1 cellular context compared by ENCODE assay signal in the genomic region with DNA sequence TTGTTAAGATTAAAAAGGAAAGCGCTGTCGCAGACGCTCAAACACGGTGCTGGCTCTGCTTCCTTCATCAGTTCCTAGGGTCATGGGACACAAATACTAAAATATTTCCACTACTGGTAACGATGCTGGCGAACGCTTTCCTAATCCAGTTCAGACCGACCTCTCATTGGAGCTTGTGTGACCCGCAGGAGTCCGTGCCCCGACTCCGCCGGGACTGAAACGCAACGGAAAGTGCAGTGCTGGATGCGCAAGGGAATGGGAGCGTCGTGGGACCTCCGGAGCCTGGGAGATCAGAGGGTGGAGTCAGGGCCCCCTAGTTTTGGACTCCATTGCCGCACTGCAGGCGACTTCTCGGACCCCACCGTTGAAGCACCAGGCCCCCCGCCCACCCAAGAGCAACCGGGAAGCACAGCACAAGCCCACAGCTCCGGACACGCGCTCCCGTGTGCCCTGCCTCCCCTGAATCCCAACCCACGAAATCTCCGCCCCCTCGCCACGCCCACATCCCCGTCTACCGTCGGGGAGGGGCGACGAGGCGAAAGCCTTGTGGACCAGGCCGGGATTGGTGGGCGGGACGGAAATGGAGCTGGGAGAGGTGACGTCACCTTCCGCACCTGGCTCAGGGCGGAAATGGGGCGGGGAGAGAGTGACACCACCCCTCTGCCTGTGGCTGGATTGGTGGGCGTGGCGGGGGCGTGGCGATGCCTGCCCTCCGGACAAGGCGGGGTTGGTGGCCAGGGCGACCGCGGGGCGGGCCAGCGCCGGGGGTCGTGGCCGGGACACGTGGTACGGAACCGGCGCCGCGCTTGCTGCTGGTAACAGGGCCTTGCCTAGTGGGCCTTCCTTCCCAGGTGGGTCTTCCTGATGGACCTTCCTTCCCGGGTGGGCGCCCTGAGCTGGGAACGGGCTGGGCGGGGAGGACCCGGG.
TF ChIP-seq lines count a peak whose summit lies in the region.

A gene (plus strand): TSS at position 783 of the 927 bp plus-strand sequence. CDS start 3,611 bp downstream, outside the sequence.

TF ChIP-seq in HepG2, 621 proteins besides CTCF, POLR2A, EP300 and RAD21 (continued from another document):
- TF ChIP-seq, protein P1, sequence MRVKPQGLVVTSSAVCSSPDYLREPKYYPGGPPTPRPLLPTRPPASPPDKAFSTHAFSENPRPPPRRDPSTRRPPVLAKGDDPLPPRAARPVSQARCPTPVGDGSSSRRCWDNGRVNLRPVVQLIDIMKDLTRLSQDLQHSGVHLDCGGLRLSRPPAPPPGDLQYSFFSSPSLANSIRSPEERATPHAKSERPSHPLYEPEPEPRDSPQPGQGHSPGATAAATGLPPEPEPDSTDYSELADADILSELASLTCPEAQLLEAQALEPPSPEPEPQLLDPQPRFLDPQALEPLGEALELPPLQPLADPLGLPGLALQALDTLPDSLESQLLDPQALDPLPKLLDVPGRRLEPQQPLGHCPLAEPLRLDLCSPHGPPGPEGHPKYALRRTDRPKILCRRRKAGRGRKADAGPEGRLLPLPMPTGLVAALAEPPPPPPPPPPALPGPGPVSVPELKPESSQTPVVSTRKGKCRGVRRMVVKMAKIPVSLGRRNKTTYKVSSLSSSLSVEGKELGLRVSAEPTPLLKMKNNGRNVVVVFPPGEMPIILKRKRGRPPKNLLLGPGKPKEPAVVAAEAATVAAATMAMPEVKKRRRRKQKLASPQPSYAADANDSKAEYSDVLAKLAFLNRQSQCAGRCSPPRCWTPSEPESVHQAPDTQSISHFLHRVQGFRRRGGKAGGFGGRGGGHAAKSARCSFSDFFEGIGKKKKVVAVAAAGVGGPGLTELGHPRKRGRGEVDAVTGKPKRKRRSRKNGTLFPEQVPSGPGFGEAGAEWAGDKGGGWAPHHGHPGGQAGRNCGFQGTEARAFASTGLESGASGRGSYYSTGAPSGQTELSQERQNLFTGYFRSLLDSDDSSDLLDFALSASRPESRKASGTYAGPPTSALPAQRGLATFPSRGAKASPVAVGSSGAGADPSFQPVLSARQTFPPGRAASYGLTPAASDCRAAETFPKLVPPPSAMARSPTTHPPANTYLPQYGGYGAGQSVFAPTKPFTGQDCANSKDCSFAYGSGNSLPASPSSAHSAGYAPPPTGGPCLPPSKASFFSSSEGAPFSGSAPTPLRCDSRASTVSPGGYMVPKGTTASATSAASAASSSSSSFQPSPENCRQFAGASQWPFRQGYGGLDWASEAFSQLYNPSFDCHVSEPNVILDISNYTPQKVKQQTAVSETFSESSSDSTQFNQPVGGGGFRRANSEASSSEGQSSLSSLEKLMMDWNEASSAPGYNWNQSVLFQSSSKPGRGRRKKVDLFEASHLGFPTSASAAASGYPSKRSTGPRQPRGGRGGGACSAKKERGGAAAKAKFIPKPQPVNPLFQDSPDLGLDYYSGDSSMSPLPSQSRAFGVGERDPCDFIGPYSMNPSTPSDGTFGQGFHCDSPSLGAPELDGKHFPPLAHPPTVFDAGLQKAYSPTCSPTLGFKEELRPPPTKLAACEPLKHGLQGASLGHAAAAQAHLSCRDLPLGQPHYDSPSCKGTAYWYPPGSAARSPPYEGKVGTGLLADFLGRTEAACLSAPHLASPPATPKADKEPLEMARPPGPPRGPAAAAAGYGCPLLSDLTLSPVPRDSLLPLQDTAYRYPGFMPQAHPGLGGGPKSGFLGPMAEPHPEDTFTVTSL (CRISPR knock-in tag; IDR thresholded peaks at IDR 0.05; ENCODE audit: borderline replicate concordance): no peak
- TF ChIP-seq ZNF333 (CRISPR knock-in tag; IDR thresholded peaks at IDR 0.05; ENCODE audit: borderline replicate concordance): no peak
- TF ChIP-seq, protein P2, sequence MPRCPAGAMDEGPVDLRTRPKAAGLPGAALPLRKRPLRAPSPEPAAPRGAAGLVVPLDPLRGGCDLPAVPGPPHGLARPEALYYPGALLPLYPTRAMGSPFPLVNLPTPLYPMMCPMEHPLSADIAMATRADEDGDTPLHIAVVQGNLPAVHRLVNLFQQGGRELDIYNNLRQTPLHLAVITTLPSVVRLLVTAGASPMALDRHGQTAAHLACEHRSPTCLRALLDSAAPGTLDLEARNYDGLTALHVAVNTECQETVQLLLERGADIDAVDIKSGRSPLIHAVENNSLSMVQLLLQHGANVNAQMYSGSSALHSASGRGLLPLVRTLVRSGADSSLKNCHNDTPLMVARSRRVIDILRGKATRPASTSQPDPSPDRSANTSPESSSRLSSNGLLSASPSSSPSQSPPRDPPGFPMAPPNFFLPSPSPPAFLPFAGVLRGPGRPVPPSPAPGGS (CRISPR knock-in tag; IDR thresholded peaks at IDR 0.05): no peak; the same call in 1 of the 2 replicates
- TF ChIP-seq, protein P3, sequence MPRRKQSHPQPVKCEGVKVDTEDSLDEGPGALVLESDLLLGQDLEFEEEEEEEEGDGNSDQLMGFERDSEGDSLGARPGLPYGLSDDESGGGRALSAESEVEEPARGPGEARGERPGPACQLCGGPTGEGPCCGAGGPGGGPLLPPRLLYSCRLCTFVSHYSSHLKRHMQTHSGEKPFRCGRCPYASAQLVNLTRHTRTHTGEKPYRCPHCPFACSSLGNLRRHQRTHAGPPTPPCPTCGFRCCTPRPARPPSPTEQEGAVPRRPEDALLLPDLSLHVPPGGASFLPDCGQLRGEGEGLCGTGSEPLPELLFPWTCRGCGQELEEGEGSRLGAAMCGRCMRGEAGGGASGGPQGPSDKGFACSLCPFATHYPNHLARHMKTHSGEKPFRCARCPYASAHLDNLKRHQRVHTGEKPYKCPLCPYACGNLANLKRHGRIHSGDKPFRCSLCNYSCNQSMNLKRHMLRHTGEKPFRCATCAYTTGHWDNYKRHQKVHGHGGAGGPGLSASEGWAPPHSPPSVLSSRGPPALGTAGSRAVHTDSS (CRISPR knock-in tag; conservative IDR thresholded peaks at IDR 0.05): 0 out of 2 replicates have a peak, but pooled peaks have one; percentile 65
- TF ChIP-seq ATF7 (IDR thresholded peaks at IDR 0.05): peak; percentile 100
- peak; percentile 98 for TF ChIP-seq ATF7 (CRISPR knock-in tag; IDR thresholded peaks at IDR 0.05)
- TF ChIP-seq NONO (IDR thresholded peaks at IDR 0.05): no peak
- peak; percentile 77; the same call in 1 of the 2 replicates for TF ChIP-seq NONO (CRISPR knock-in tag; conservative IDR thresholded peaks at IDR 0.05)
- TF ChIP-seq FOXK1 (CRISPR knock-in tag; IDR thresholded peaks at IDR 0.05; ENCODE audit: borderline replicate concordance, low read depth): no peak; the same call in 1 of the 2 replicates
- TF ChIP-seq CREB1 (IDR thresholded peaks at IDR 0.05): peak; percentile 100
- TF ChIP-seq CREB1 (CRISPR knock-in tag; IDR thresholded peaks at IDR 0.05): peak; percentile 92
- no peak for TF ChIP-seq SSRP1 (CRISPR knock-in tag; IDR thresholded peaks at IDR 0.05)
